9 cellular contexts compared by ENCODE assay signal in the genomic region with DNA sequence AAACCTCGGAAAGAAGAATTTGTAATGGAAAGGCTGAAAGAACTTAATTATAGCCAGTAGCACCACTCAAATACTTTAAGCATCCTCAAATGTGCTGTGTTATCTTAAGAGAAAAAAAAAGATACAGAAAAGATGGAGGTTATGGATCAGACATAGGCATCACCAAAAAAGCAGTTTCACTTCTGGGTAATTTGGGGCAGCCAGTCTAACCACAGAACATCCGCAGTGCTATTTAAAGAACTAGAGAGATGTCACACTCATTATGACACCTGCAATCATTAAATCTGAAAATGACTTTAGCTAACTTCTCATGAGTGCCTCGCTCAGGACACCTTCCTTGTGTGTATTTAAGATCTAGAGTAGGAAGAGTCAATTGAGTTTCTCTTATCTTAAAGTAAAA.
A peak's percentile ranks its signal among the peaks of the same experiment; 100 is the strongest.
DNase-seq lines count a peak whose midpoint lies in the region; ATAC-seq and TF ChIP-seq lines count a peak whose summit lies in the region.
"Had no signal": no experiment of that assay in that cellular context is flagged by ENCODE, and none has a peak within 500 bp of the region (broad histone marks: within the 10 kb centered on the region; RNA-seq: fewer than 3 reads in every experiment).

No MANE protein-coding gene starts in this region.

- intact Hi-C loops in lower lobe of right lung (cut with DNase I) (no loop called here), head of caudate nucleus (cut with DNase I) (no loop called here)

- no peak for TF ChIP-seq CTCF in lower lobe of right lung (IDR thresholded peaks at IDR 0.05)

- H3K9me3 ChIP-seq in lower lobe of right lung: no peaks in the 10 kb centered on the region

- peaks cover 56% of the 10 kb centered on the region for H3K4me1 Mint-ChIP-seq in activated CD8-positive, alpha-beta memory T cell treated with anti-CD3 and anti-CD28 coated beads, Interleukin-2, amount 10 ng/mL, durations not matched to agents 7 days and 5 days

- H3K9me3 Mint-ChIP-seq in activated CD8-positive, alpha-beta memory T cell treated with anti-CD3 and anti-CD28 coated beads, Interleukin-2, amount 10 ng/mL, durations not matched to agents 7 days and 5 days (ENCODE audit: low read depth): no peaks in the 10 kb centered on the region

- CTCF ChIA-PET in activated CD8-positive, alpha-beta memory T cell treated with anti-CD3 and anti-CD28 coated beads, Interleukin-2, amount 10 ng/mL, durations not matched to agents 7 days and 5 days (lab: Charles Lee): interaction anchor here (1.4 kb wide), 1 partner anchor 10 kb away, joined by 3 read pairs; no protein-coding TSS in a partner anchor

- no peaks in the 10 kb centered on the region for H3K36me3 ChIP-seq in lower lobe of right lung

- ATAC-seq in activated CD8-positive, alpha-beta memory T cell treated with anti-CD3 and anti-CD28 coated beads, Interleukin-2, amount 10 ng/mL, durations not matched to agents 7 days and 5 days: peak; percentile 93
- ATAC-seq in HG03095 (IDR thresholded peaks at IDR 0.05; ENCODE audit: unreplicated experiment) (peak; percentile 95), lower lobe of right lung (no peak)
- peak; percentile 95 for ATAC-seq in stimulated activated naive CD8-positive, alpha-beta T cell treated with anti-CD3 and anti-CD28 coated beads, Interleukin-15, Interleukin-2, amounts not matched to agents 100 U/mL and 50 U/mL, for 24 hours
- ATAC-seq: Panc1 had no signal

- H3K27ac Mint-ChIP-seq in activated CD8-positive, alpha-beta memory T cell treated with anti-CD3 and anti-CD28 coated beads, Interleukin-2, amount 10 ng/mL, durations not matched to agents 7 days and 5 days: peak overlapping the region; percentile 64

- peaks cover 5% of the 10 kb centered on the region for H3K4me1 ChIP-seq in lower lobe of right lung

- no peak overlapping the region for H3K4me3 ChIP-seq in lower lobe of right lung

- peak; percentile 89 for DNase-seq in activated CD8-positive, alpha-beta memory T cell treated with anti-CD3 and anti-CD28 coated beads, Interleukin-2, amount 10 ng/mL, durations not matched to agents 7 days and 5 days
- DNase-seq in activated CD8-positive, alpha-beta memory T cell treated with anti-CD3 and anti-CD28 coated beads, Interleukin-2, amount 50 U/mL, for 48 hours: no peak
- DNase-seq in T-helper 9 cell (peak; percentile 6), lower lobe of right lung (no peak), head of caudate nucleus (no peak), foreskin melanocyte (no peak)
- peak; percentile 30 for DNase-seq in stimulated activated naive CD8-positive, alpha-beta T cell treated with anti-CD3 and anti-CD28 coated beads, Interleukin-15, Interleukin-2, amounts not matched to agents 100 U/mL and 50 U/mL, for 24 hours

- no peak overlapping the region for H3K27ac ChIP-seq in lower lobe of right lung

- no peak overlapping the region for H3K4me3 Mint-ChIP-seq in activated CD8-positive, alpha-beta memory T cell treated with anti-CD3 and anti-CD28 coated beads, Interleukin-2, amount 10 ng/mL, durations not matched to agents 7 days and 5 days

- H3K27me3 ChIP-seq in lower lobe of right lung (ENCODE audit: low read depth): no peaks in the 10 kb centered on the region

- H3K27me3 Mint-ChIP-seq in activated CD8-positive, alpha-beta memory T cell treated with anti-CD3 and anti-CD28 coated beads, Interleukin-2, amount 10 ng/mL, durations not matched to agents 7 days and 5 days: peaks cover 8% of the 10 kb centered on the region

- H3K36me3 Mint-ChIP-seq in activated CD8-positive, alpha-beta memory T cell treated with anti-CD3 and anti-CD28 coated beads, Interleukin-2, amount 10 ng/mL, durations not matched to agents 7 days and 5 days: peaks cover 22% of the 10 kb centered on the region

Comparison
In these comparisons a context has a peak if more than half of its experiments do, and no peak if none do; other contexts are left out.
1. DNase-seq: peak in activated CD8-positive, alpha-beta memory T cell treated with anti-CD3 and anti-CD28 coated beads, Interleukin-2, amount 10 ng/mL, durations not matched to agents 7 days and 5 days (single experiment), T-helper 9 cell (single experiment) and stimulated activated naive CD8-positive, alpha-beta T cell treated with anti-CD3 and anti-CD28 coated beads, Interleukin-15, Interleukin-2, amounts not matched to agents 100 U/mL and 50 U/mL, for 24 hours (single experiment); none in activated CD8-positive, alpha-beta memory T cell treated with anti-CD3 and anti-CD28 coated beads, Interleukin-2, amount 50 U/mL, for 48 hours (single experiment), lower lobe of right lung (single experiment), head of caudate nucleus (0 of 42) and foreskin melanocyte (single experiment).
2. ATAC-seq: peak in activated CD8-positive, alpha-beta memory T cell treated with anti-CD3 and anti-CD28 coated beads, Interleukin-2, amount 10 ng/mL, durations not matched to agents 7 days and 5 days (single experiment), HG03095 (single experiment) and stimulated activated naive CD8-positive, alpha-beta T cell treated with anti-CD3 and anti-CD28 coated beads, Interleukin-15, Interleukin-2, amounts not matched to agents 100 U/mL and 50 U/mL, for 24 hours (single experiment); none in lower lobe of right lung (0 of 2).